Comparison of ENCODE assay signal across 14 cellular contexts in genomic region chr14:101596742-101597141, GRCh38. TPM values are rescaled to one million over a fixed set of nuclear protein-coding genes. Genes with fewer than 3 reads are reported as not detected.
DNase-seq lines count a peak whose midpoint lies in the region; ATAC-seq and TF ChIP-seq lines count a peak whose summit lies in the region.
"Had no signal": no experiment of that assay in that cellular context is flagged by ENCODE, and none has a peak within 500 bp of the region (broad histone marks: within the 10 kb centered on the region; RNA-seq: fewer than 3 reads in every experiment).

No MANE protein-coding gene starts in this region.

- H2AFZ ChIP-seq in neuronal stem cell (ENCODE audit: low read length): peak overlapping the region; percentile 85

- no peaks in the 10 kb centered on the region for H3K79me1 ChIP-seq in neuronal stem cell (ENCODE audit: low read depth, low read length)

- H3K4me3 ChIP-seq in neuronal stem cell (ENCODE audit: low read length in 2 of 2): no peak overlapping the region
- H3K4me3 ChIP-seq: A549, pancreas had no signal

- no peak overlapping the region for H2BK15ac ChIP-seq in neuronal stem cell (ENCODE audit: low read length)

- peak overlapping the region; percentile 60 for H3K27ac Mint-ChIP-seq in activated CD4-positive, alpha-beta T cell treated with anti-CD3 and anti-CD28 coated beads, Interleukin-2, amount 10 ng/mL, durations not matched to agents 24 days and 14 days
- H3K27ac Mint-ChIP-seq in activated naive CD8-positive, alpha-beta T cell treated with anti-CD3 and anti-CD28 coated beads for 36 hours: peak overlapping the region; percentile 82
- no peak overlapping the region for H3K27ac Mint-ChIP-seq in nephron progenitor cell

- H3K27ac ChIP-seq in neuronal stem cell (replicated peaks; ENCODE audit: low read length) (no peak overlapping the region), substantia nigra (ENCODE audit: low read depth, low read length, poor library complexity, severe bottlenecking) (no peak overlapping the region)
- H3K27ac ChIP-seq: A549, pancreas had no signal

- H2AK5ac ChIP-seq in neuronal stem cell (ENCODE audit: low read depth, low read length): no peak overlapping the region

- no peak for ATAC-seq in HG03095 (IDR thresholded peaks at IDR 0.05; ENCODE audit: unreplicated experiment)
- ATAC-seq: A549, pancreas had no signal

- no peak overlapping the region for H3K14ac ChIP-seq in neuronal stem cell (ENCODE audit: low read length)

- WGBS in neuronal stem cell (ENCODE audit: extremely low coverage in 2 of 2, insufficient read length in 2 of 2, insufficient replicate concordance in 1 of 2), 2 donors: no CpG with 5 or more reads among the region's 7 CpGs

- no peak overlapping the region for H3K9ac ChIP-seq in neuronal stem cell (ENCODE audit: low read depth, low read length, poor library complexity)

- H3K4me3 Mint-ChIP-seq in activated CD4-positive, alpha-beta T cell treated with anti-CD3 and anti-CD28 coated beads, Interleukin-2, amount 10 ng/mL, durations not matched to agents 24 days and 14 days: peak overlapping the region; percentile 52
- H3K4me3 Mint-ChIP-seq in activated naive CD8-positive, alpha-beta T cell treated with anti-CD3 and anti-CD28 coated beads for 36 hours: no peak overlapping the region
- no peak overlapping the region for H3K4me3 Mint-ChIP-seq in nephron progenitor cell

- DNase-seq in activated CD4-positive, alpha-beta T cell treated with anti-CD3 and anti-CD28 coated beads, Interleukin-2, amount 10 ng/mL, durations not matched to agents 24 days and 14 days: no peak
- DNase-seq in activated CD4-positive, alpha-beta T cell treated with anti-CD3 and anti-CD28 coated beads, Interleukin-2, amount 50 U/mL, for 48 hours: no peak
- peak; percentile 51 to 59 for DNase-seq in Kasumi-1 (lab: John Stamatoyannopoulos, UW)
- DNase-seq in activated naive CD8-positive, alpha-beta T cell treated with anti-CD3 and anti-CD28 coated beads for 36 hours: no peak
- DNase-seq in neuronal stem cell (ENCODE audit: low spot score): no peak
- DNase-seq in nephron progenitor cell: no peak
- DNase-seq in substantia nigra (lab: John Stamatoyannopoulos, UW): no peak
- DNase-seq: midbrain, NCI-H2107, NCI-H82 had no signal

- H2BK12ac ChIP-seq in neuronal stem cell (ENCODE audit: low read length): no peak overlapping the region

- H4K91ac ChIP-seq in neuronal stem cell (ENCODE audit: low read depth, low read length, poor library complexity): no peak overlapping the region

- H3K23ac ChIP-seq in neuronal stem cell (ENCODE audit: low read depth, low read length, poor library complexity): no peak overlapping the region

- H3K4me1 Mint-ChIP-seq in activated CD4-positive, alpha-beta T cell treated with anti-CD3 and anti-CD28 coated beads, Interleukin-2, amount 10 ng/mL, durations not matched to agents 24 days and 14 days: peaks cover 26% of the 10 kb centered on the region
- peaks cover 17% of the 10 kb centered on the region for H3K4me1 Mint-ChIP-seq in activated naive CD8-positive, alpha-beta T cell treated with anti-CD3 and anti-CD28 coated beads for 36 hours
- peaks cover 5% of the 10 kb centered on the region for H3K4me1 Mint-ChIP-seq in nephron progenitor cell

- peaks cover 2 to 10% of the 10 kb centered on the region in 2 donors for H3K9me3 ChIP-seq in neuronal stem cell (replicated peaks in 1 of 2; ENCODE audit: control insufficient read depth in 2 of 2, insufficient read depth in 1 of 2, low read depth in 1 of 2, low read length in 2 of 2)
- H3K9me3 ChIP-seq: A549, pancreas had no signal

- H3K27me3 ChIP-seq in neuronal stem cell (ENCODE audit: control insufficient read depth in 3 of 3, insufficient read depth in 3 of 3, low read depth in 1 of 3, low read length in 3 of 3): peaks cover 0 to 8% (median 0%) of the 10 kb centered on the region in 3 experiments
- H3K27me3 ChIP-seq: pancreas had no signal

- H2BK5ac ChIP-seq in neuronal stem cell (ENCODE audit: low read length): no peak overlapping the region

- H3K9me3 Mint-ChIP-seq in activated CD4-positive, alpha-beta T cell treated with anti-CD3 and anti-CD28 coated beads, Interleukin-2, amount 10 ng/mL, durations not matched to agents 24 days and 14 days: peaks cover 22% of the 10 kb centered on the region
- H3K9me3 Mint-ChIP-seq in activated naive CD8-positive, alpha-beta T cell treated with anti-CD3 and anti-CD28 coated beads for 36 hours: peaks cover 12% of the 10 kb centered on the region
- peaks cover 26% of the 10 kb centered on the region for H3K9me3 Mint-ChIP-seq in nephron progenitor cell

- H3K18ac ChIP-seq in neuronal stem cell (ENCODE audit: low read length): no peak overlapping the region

- H3K4ac ChIP-seq in neuronal stem cell (ENCODE audit: low read length): no peak overlapping the region

- H3K36me3 ChIP-seq in neuronal stem cell (replicated peaks in 1 of 2; ENCODE audit: control insufficient read depth in 2 of 2, insufficient read depth in 2 of 2, low read length in 2 of 2): no peaks in the 10 kb centered on the region
- H3K36me3 ChIP-seq: pancreas had no signal

- no peak overlapping the region for H3K4me2 ChIP-seq in neuronal stem cell (ENCODE audit: insufficient read depth, low read length, poor library complexity, severe bottlenecking)
- H3K4me2 ChIP-seq: A549 had no signal

- H4K8ac ChIP-seq in neuronal stem cell (ENCODE audit: low read depth, low read length): no peak overlapping the region

- intact Hi-C loops in activated CD4-positive, alpha-beta T cell treated with anti-CD3 and anti-CD28 coated beads, Interleukin-2, amount 10 ng/mL, durations not matched to agents 24 days and 14 days (cut with micrococcal nuclease): no loop called here

- H3K27me3 Mint-ChIP-seq in activated CD4-positive, alpha-beta T cell treated with anti-CD3 and anti-CD28 coated beads, Interleukin-2, amount 10 ng/mL, durations not matched to agents 24 days and 14 days: peaks cover 2% of the 10 kb centered on the region
- no peaks in the 10 kb centered on the region for H3K27me3 Mint-ChIP-seq in activated naive CD8-positive, alpha-beta T cell treated with anti-CD3 and anti-CD28 coated beads for 36 hours
- H3K27me3 Mint-ChIP-seq in nephron progenitor cell (ENCODE audit: low read depth, poor library complexity): peaks cover 22% of the 10 kb centered on the region

- peaks cover 10% of the 10 kb centered on the region for H3K36me3 Mint-ChIP-seq in activated CD4-positive, alpha-beta T cell treated with anti-CD3 and anti-CD28 coated beads, Interleukin-2, amount 10 ng/mL, durations not matched to agents 24 days and 14 days (ENCODE audit: low read depth)
- H3K36me3 Mint-ChIP-seq in activated naive CD8-positive, alpha-beta T cell treated with anti-CD3 and anti-CD28 coated beads for 36 hours: peaks cover 14% of the 10 kb centered on the region
- no peaks in the 10 kb centered on the region for H3K36me3 Mint-ChIP-seq in nephron progenitor cell (ENCODE audit: low read depth)

- no peaks in the 10 kb centered on the region for H3K4me1 ChIP-seq in neuronal stem cell (ENCODE audit: control insufficient read depth in 2 of 2, insufficient read depth in 1 of 2, low read depth in 1 of 2, low read length in 2 of 2)
- H3K4me1 ChIP-seq: A549, pancreas had no signal

- no peak overlapping the region for H2BK120ac ChIP-seq in neuronal stem cell (ENCODE audit: low read depth, low read length)

- TF ChIP-seq CTCF in nephron progenitor cell (IDR thresholded peaks at IDR 0.05): no peak

RNA-seq across cellular contexts. Expression of gene DIO3, which starts 35.4 kb away (rescaled TPM):
- total RNA-seq in activated CD4-positive, alpha-beta T cell treated with anti-CD3 and anti-CD28 coated beads, Interleukin-2, amount 10 ng/mL, durations not matched to agents 24 days and 14 days: not detected in 2 replicates
- not detected for total RNA-seq in activated naive CD8-positive, alpha-beta T cell treated with anti-CD3 and anti-CD28 coated beads for 36 hours
- 8.3 TPM for polyA plus RNA-seq in neuronal stem cell (2013, experiment 1 of 2)
- 7.9 TPM for polyA plus RNA-seq in neuronal stem cell (2013, experiment 2 of 2)
- total RNA-seq: T-helper 1 cell treated with Interleukin-12 subunit alpha and Interleukin-12 subunit beta and Interleukin-4 antibody, amounts not matched to agents 30 ng/mL and 1 ng/mL, for 36 hours had no signal

Comparison
In these comparisons a context has a peak if more than half of its experiments do, and no peak if none do; other contexts are left out.
1. DNase-seq: peak in Kasumi-1 (2 of 2); none in activated CD4-positive, alpha-beta T cell treated with anti-CD3 and anti-CD28 coated beads, Interleukin-2, amount 10 ng/mL, durations not matched to agents 24 days and 14 days (single experiment), activated CD4-positive, alpha-beta T cell treated with anti-CD3 and anti-CD28 coated beads, Interleukin-2, amount 50 U/mL, for 48 hours (0 of 2), activated naive CD8-positive, alpha-beta T cell treated with anti-CD3 and anti-CD28 coated beads for 36 hours (single experiment), neuronal stem cell (single experiment), nephron progenitor cell (single experiment) and substantia nigra (0 of 49).